ENCODE assay signal across 15 cellular contexts in the genomic region with DNA sequence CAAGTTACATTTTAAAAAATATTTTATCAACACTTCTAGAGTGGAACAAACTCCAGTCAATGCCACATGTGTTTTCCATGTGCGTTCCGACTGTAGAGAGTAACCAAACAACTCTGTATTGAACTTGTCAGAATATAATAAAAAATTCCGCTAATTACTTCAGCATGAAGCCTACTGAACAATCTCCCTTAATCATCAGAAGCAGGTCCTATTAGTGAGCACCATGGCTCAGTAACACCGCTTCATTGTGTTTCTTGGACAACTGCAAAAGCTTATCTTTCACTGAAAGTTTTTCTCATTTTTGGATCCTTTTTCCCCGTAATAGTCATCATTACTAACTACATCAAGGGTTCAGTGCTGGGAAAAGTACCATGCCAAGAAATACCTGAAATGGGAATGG.
DNase-seq lines count a peak whose midpoint lies in the region.
"Had no signal": no experiment of that assay in that cellular context is flagged by ENCODE, and none has a peak within 500 bp of the region (broad histone marks: within the 10 kb centered on the region; RNA-seq: fewer than 3 reads in every experiment).

No MANE protein-coding gene starts in this region.

- DNase-seq in AG20443 (ENCODE audit: low spot score) = peak; percentile 32
- no peak for DNase-seq in SK-N-MC (ENCODE audit: low read depth, low spot score)
- DNase-seq in fibroblast of gingiva (ENCODE audit: low read depth) = peak; percentile 15
- DNase-seq in NCI-H1092 (lab: John Stamatoyannopoulos, UW) = no peak
- DNase-seq in GOT3 (lab: John Stamatoyannopoulos, UW) = no peak
- DNase-seq in NCI-H128 (lab: John Stamatoyannopoulos, UW; ENCODE audit: unreplicated experiment) = no peak
- DNase-seq in NCI-H2081 treated with DMSO at 0.1 percent for 48 hours (lab: John Stamatoyannopoulos, UW) = no peak
- DNase-seq: ACHN; CD8-positive, alpha-beta T cell; COR-L47; DMS153; DMS79 treated with DMSO at 0.1 percent for 48 hours; GDM1 had no signal

- no peaks in the 10 kb centered on the region for H3K9me3 ChIP-seq in SK-N-MC (ENCODE audit: low read depth, low read length)
- H3K9me3 ChIP-seq: HAP-1 had no signal

- no peaks in the 10 kb centered on the region for H3K36me3 ChIP-seq in SK-N-MC (ENCODE audit: insufficient read depth, low read length)
- H3K36me3 ChIP-seq: HAP-1 had no signal

- peak overlapping the region; percentile 89 for H3K27ac ChIP-seq in SK-N-MC
- H3K27ac ChIP-seq: KMS-11 had no signal

- H3K4me3 ChIP-seq in SK-N-MC = no peak overlapping the region
- H3K4me3 ChIP-seq: HAP-1 had no signal

- H3K9ac ChIP-seq in SK-N-MC (ENCODE audit: insufficient read length) = no peak overlapping the region
- H3K9ac ChIP-seq: KMS-11 had no signal

Comparison
In these comparisons a context has a peak if more than half of its experiments do, and no peak if none do; other contexts are left out.
1. DNase-seq: peak in AG20443 (single experiment) and fibroblast of gingiva (single experiment); none in SK-N-MC (single experiment), NCI-H1092 (single experiment), GOT3 (single experiment), NCI-H128 (single experiment) and NCI-H2081 treated with DMSO at 0.1 percent for 48 hours (single experiment).